9 cellular contexts compared by ENCODE assay signal in genomic region chr1:37288900-37289299, GRCh38.
A peak's percentile ranks its signal among the peaks of the same experiment; 100 is the strongest.
DNase-seq lines count a peak whose midpoint lies in the region; ATAC-seq, FAIRE-seq and TF ChIP-seq lines count a peak whose summit lies in the region.
"Had no signal": no experiment of that assay in that cellular context is flagged by ENCODE, and none has a peak within 500 bp of the region (broad histone marks: within the 10 kb centered on the region; RNA-seq: fewer than 3 reads in every experiment).

No MANE protein-coding gene starts in this region.

- FAIRE-seq in GM12892 (lab: Jason Lieb, UNC): peak; percentile 99

- H3K27ac Mint-ChIP-seq in T-helper 17 cell: no peak overlapping the region
- no peak overlapping the region for H3K27ac Mint-ChIP-seq in mesothelial cell of epicardium
- H3K27ac Mint-ChIP-seq: stimulated activated naive CD8-positive, alpha-beta T cell treated with anti-CD3 and anti-CD28 coated beads, Interleukin-15, Interleukin-2, amounts not matched to agents 100 ng/mL and 50 ng/mL, for 24 hours had no signal

- H3K4me3 ChIP-seq in effector memory CD4-positive, alpha-beta T cell (ENCODE audit: insufficient read depth, low read depth, low read length, poor library complexity, severe bottlenecking): no peak overlapping the region

- no peaks in the 10 kb centered on the region for H3K4me1 ChIP-seq in effector memory CD4-positive, alpha-beta T cell (ENCODE audit: control insufficient read depth, insufficient read depth, low read length, poor library complexity, severe bottlenecking)

- no peaks in the 10 kb centered on the region for H3K36me3 ChIP-seq in effector memory CD4-positive, alpha-beta T cell (ENCODE audit: control insufficient read depth, insufficient read depth, low read length)

- H3K27me3 ChIP-seq in effector memory CD4-positive, alpha-beta T cell (replicated peaks; ENCODE audit: control insufficient read depth, insufficient read depth, low read length, poor library complexity, severe bottlenecking): peaks cover 3% of the 10 kb centered on the region

- H3K27ac ChIP-seq in effector memory CD4-positive, alpha-beta T cell (ENCODE audit: insufficient read depth, low read length, poor library complexity, severe bottlenecking): no peak overlapping the region

- no peaks in the 10 kb centered on the region for H3K4me1 Mint-ChIP-seq in T-helper 17 cell
- H3K4me1 Mint-ChIP-seq in mesothelial cell of epicardium: no peaks in the 10 kb centered on the region

- peak; percentile 94 for ATAC-seq in GM19438 (IDR thresholded peaks at IDR 0.05; ENCODE audit: low read depth, unreplicated experiment)
- peak; percentile 95 for ATAC-seq in HG03103 (IDR thresholded peaks at IDR 0.05; ENCODE audit: low read depth, unreplicated experiment)
- peak; percentile 67 for ATAC-seq in T-helper 17 cell

- H3K27me3 Mint-ChIP-seq in T-helper 17 cell: peaks cover 43% of the 10 kb centered on the region
- H3K27me3 Mint-ChIP-seq in mesothelial cell of epicardium (ENCODE audit: low read depth): peaks cover 47% of the 10 kb centered on the region

- H3K9me3 Mint-ChIP-seq in mesothelial cell of epicardium: no peaks in the 10 kb centered on the region
- H3K9me3 Mint-ChIP-seq: stimulated activated naive CD8-positive, alpha-beta T cell treated with anti-CD3 and anti-CD28 coated beads, Interleukin-15, Interleukin-2, amounts not matched to agents 100 ng/mL and 50 ng/mL, for 24 hours had no signal

- no peak overlapping the region for H3K4me3 Mint-ChIP-seq in T-helper 17 cell
- no peak overlapping the region for H3K4me3 Mint-ChIP-seq in mesothelial cell of epicardium
- H3K4me3 Mint-ChIP-seq: stimulated activated naive CD8-positive, alpha-beta T cell treated with anti-CD3 and anti-CD28 coated beads, Interleukin-15, Interleukin-2, amounts not matched to agents 100 ng/mL and 50 ng/mL, for 24 hours had no signal

- TF ChIP-seq POLR2A in GM12892 (IDR thresholded peaks at IDR 0.05; ENCODE audit: low read depth, low read length): peak; percentile 50; the same call in 1 of the 2 replicates

- H3K36me3 Mint-ChIP-seq in T-helper 17 cell (ENCODE audit: low read depth) (no peaks in the 10 kb centered on the region), mesothelial cell of epicardium (no peaks in the 10 kb centered on the region)

- H3K9me3 ChIP-seq in T-helper 17 cell (ENCODE audit: control insufficient read depth, low read length, poor library complexity, severe bottlenecking): no peaks in the 10 kb centered on the region
- no peaks in the 10 kb centered on the region for H3K9me3 ChIP-seq in effector memory CD4-positive, alpha-beta T cell (ENCODE audit: control insufficient read depth, low read length)

- TF ChIP-seq CTCF in mesothelial cell of epicardium (IDR thresholded peaks at IDR 0.05; ENCODE audit: unreplicated experiment): no peak

- DNase-seq in GM12892 (ENCODE audit: insufficient read length) (peak; percentile 67), T-helper 17 cell (no peak), mesothelial cell of epicardium (ENCODE audit: low spot score in 2 of 2, unreplicated experiment in 2 of 2) (no peak), NCI-H69 (lab: John Stamatoyannopoulos, UW) (no peak), iPS-NIHi7 (ENCODE audit: extremely low spot score) (no peak)
- no peak for DNase-seq in effector memory CD4-positive, alpha-beta T cell
